In the genomic region with DNA sequence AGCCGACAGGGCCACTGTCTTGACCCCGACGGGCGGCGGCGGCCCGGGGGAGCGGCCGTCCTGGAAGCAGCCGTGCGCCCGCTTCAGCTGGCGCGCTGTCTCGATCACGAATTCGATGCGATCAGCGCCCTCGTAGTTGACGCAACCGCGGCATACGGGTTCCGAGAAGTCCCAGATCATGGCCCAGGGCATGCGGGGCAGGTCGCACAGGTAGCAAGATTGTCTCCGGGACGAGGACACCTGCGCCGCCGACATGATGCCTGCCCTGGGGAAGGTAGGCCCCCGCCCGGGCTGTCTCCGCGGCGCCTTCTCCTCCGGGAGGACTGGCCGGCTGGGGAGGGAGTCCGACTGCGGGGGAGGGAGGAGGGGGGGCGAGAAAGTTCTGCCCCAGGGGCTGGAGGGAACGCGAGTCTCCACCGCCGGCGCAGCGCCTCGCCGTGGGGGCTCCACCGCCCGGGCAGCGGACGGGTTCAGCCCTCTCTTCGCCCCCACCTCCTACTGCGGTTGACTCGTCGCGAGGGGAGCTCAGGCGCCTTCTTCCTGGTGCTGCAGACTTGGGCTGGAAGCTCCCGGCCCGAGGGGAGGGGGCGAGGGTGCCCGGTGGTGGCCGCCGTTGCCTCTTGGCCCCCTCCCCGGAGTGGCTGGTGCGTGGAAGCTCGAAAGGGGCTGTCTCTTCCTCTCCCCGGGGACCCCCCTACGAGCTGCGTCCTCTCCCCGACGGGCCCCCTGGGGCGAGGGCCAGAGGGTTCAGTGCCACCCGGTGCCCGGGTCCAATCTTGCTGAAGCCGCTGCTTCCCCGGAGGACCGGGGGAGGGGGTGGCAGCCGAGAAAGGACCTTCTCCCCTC, we compare ENCODE assay signal across 8 cellular contexts. TPM values are rescaled to one million over a fixed set of nuclear protein-coding genes. Genes with fewer than 3 reads are reported as not detected.
A peak's percentile ranks its signal among the peaks of the same experiment; 100 is the strongest.
DNase-seq lines count a peak whose midpoint lies in the region; ATAC-seq and TF ChIP-seq lines count a peak whose summit lies in the region.

No MANE protein-coding gene starts in this region.

- TF ChIP-seq POLR2A in tibial nerve (IDR thresholded peaks at IDR 0.05): peak in 1 of 2 donors; percentile 9

- no peaks in the 10 kb centered on the region for H3K9me3 Mint-ChIP-seq in activated T-helper 1 cell treated with anti-CD3 and anti-CD28 coated beads, Interleukin-12 subunit alpha, Interleukin-12 subunit beta, Interleukin-2, Interleukin-4 antibody, amounts not matched to agents 30 ng/mL and 10 ng/mL and 1 ng/mL, durations not matched to agents 14 hours and 24 hours and 36 hours
- H3K9me3 Mint-ChIP-seq in nephron: no peaks in the 10 kb centered on the region

- H3K4me3 Mint-ChIP-seq in activated T-helper 1 cell treated with anti-CD3 and anti-CD28 coated beads, Interleukin-12 subunit alpha, Interleukin-12 subunit beta, Interleukin-2, Interleukin-4 antibody, amounts not matched to agents 30 ng/mL and 10 ng/mL and 1 ng/mL, durations not matched to agents 14 hours and 24 hours and 36 hours: peak overlapping the region; percentile 80
- peak overlapping the region; percentile 76 to 91 (median 83) for H3K4me3 Mint-ChIP-seq in nephron

- 0% methylated on average over 41 to 56 of the region's 81 CpGs for WGBS in tibial nerve, 2 donors

- ATAC-seq in GM18858 (IDR thresholded peaks at IDR 0.05; ENCODE audit: unreplicated experiment) (peak; percentile 18), HG03045 (IDR thresholded peaks at IDR 0.05; ENCODE audit: unreplicated experiment) (peak; percentile 33)

- H3K27me3 Mint-ChIP-seq in activated T-helper 1 cell treated with anti-CD3 and anti-CD28 coated beads, Interleukin-12 subunit alpha, Interleukin-12 subunit beta, Interleukin-2, Interleukin-4 antibody, amounts not matched to agents 30 ng/mL and 10 ng/mL and 1 ng/mL, durations not matched to agents 14 hours and 24 hours and 36 hours (ENCODE audit: insufficient read depth): no peaks in the 10 kb centered on the region
- peaks cover 9% of the 10 kb centered on the region for H3K27me3 Mint-ChIP-seq in nephron (ENCODE audit: low read depth)

- H3K4me1 Mint-ChIP-seq in activated T-helper 1 cell treated with anti-CD3 and anti-CD28 coated beads, Interleukin-12 subunit alpha, Interleukin-12 subunit beta, Interleukin-2, Interleukin-4 antibody, amounts not matched to agents 30 ng/mL and 10 ng/mL and 1 ng/mL, durations not matched to agents 14 hours and 24 hours and 36 hours (ENCODE audit: low read depth): peaks cover 59% of the 10 kb centered on the region
- H3K4me1 Mint-ChIP-seq in nephron: peaks cover 56% of the 10 kb centered on the region

- peak; percentile 66 for DNase-seq in AG09319 (ENCODE audit: extremely low read depth, low read depth)
- DNase-seq in NCI-H69 (lab: John Stamatoyannopoulos, UW): peak; percentile 92
- peak; percentile 49 for DNase-seq in activated T-helper 1 cell treated with anti-CD3 and anti-CD28 coated beads, Interleukin-12 subunit alpha, Interleukin-12 subunit beta, Interleukin-2, Interleukin-4 antibody, amounts not matched to agents 30 ng/mL and 10 ng/mL and 1 ng/mL, durations not matched to agents 14 hours and 24 hours and 36 hours (ENCODE audit: low spot score)
- no peak for DNase-seq in fibroblast of mammary gland (ENCODE audit: low read depth)
- no peak for DNase-seq in tibial nerve (ENCODE audit: low spot score in 2 of 2)

- peak in 1 of 2 donors; percentile 82 for TF ChIP-seq EP300 in tibial nerve (IDR thresholded peaks at IDR 0.05)

- intact Hi-C loops in activated T-helper 1 cell treated with anti-CD3 and anti-CD28 coated beads, Interleukin-12 subunit alpha, Interleukin-12 subunit beta, Interleukin-2, Interleukin-4 antibody, amounts not matched to agents 30 ng/mL and 10 ng/mL and 1 ng/mL, durations not matched to agents 14 hours and 24 hours and 36 hours (cut with micrococcal nuclease): loop anchor here (1.0 kb wide), 5 partner anchors 13 to 71 kb away; partner anchors contain the start of gene CIPC

- peak overlapping the region; percentile 78 for H3K27ac Mint-ChIP-seq in activated T-helper 1 cell treated with anti-CD3 and anti-CD28 coated beads, Interleukin-12 subunit alpha, Interleukin-12 subunit beta, Interleukin-2, Interleukin-4 antibody, amounts not matched to agents 30 ng/mL and 10 ng/mL and 1 ng/mL, durations not matched to agents 14 hours and 24 hours and 36 hours
- peak overlapping the region in 2 of 3 experiments; percentile 65 to 99 for H3K27ac Mint-ChIP-seq in nephron

- H3K36me3 Mint-ChIP-seq in activated T-helper 1 cell treated with anti-CD3 and anti-CD28 coated beads, Interleukin-12 subunit alpha, Interleukin-12 subunit beta, Interleukin-2, Interleukin-4 antibody, amounts not matched to agents 30 ng/mL and 10 ng/mL and 1 ng/mL, durations not matched to agents 14 hours and 24 hours and 36 hours (ENCODE audit: low read depth): peaks cover 13% of the 10 kb centered on the region
- H3K36me3 Mint-ChIP-seq in nephron (ENCODE audit: low read depth): peaks cover 28% of the 10 kb centered on the region

- H3K27ac ChIP-seq in tibial nerve: peak overlapping the region; percentile 94 to 99 (median 99)

- H3K4me1 ChIP-seq in tibial nerve: peaks cover 0 to 74% (median 68%) of the 10 kb centered on the region in 4 donors

- TF ChIP-seq CTCF in AG09319 (IDR thresholded peaks at IDR 0.05; ENCODE audit: low read depth, low read length) (peak; percentile 30), fibroblast of mammary gland (conservative IDR thresholded peaks at IDR 0.05; ENCODE audit: control insufficient read depth, insufficient read depth, low read depth, low read length) (no peak), nephron (IDR thresholded peaks at IDR 0.05; ENCODE audit: unreplicated experiment in 3 of 3) (no peak), tibial nerve (IDR thresholded peaks at IDR 0.05) (peak in 2 of 5 experiments; percentile 9 to 13)

- peak overlapping the region; percentile 58 for H3K4me3 ChIP-seq in fibroblast of mammary gland (ENCODE audit: control insufficient read depth, low read depth, low read length)
- peak overlapping the region; percentile 71 to 96 (median 90) for H3K4me3 ChIP-seq in tibial nerve

- H3K27me3 ChIP-seq in tibial nerve: no peaks in the 10 kb centered on the region

- peaks cover 0 to 10% (median 0%) of the 10 kb centered on the region in 3 donors for H3K36me3 ChIP-seq in tibial nerve

- H3K9me3 ChIP-seq in tibial nerve: no peaks in the 10 kb centered on the region

RNA-seq across cellular contexts. Expression of gene IRF2BPL, which starts 0.7 kb away (rescaled TPM):
- 24.9 and 26.5 TPM in 2 replicates for total RNA-seq in activated T-helper 1 cell treated with anti-CD3 and anti-CD28 coated beads, Interleukin-12 subunit alpha, Interleukin-12 subunit beta, Interleukin-2, Interleukin-4 antibody, amounts not matched to agents 30 ng/mL and 10 ng/mL and 1 ng/mL, durations not matched to agents 14 hours and 24 hours and 36 hours
- total RNA-seq in tibial nerve: 10 to 100 TPM; 52.4 to 69.2 (median 60.7) TPM

Comparison
In these comparisons a context has a peak if more than half of its experiments do, and no peak if none do; other contexts are left out.
1. DNase-seq: peak in AG09319 (single experiment), NCI-H69 (single experiment) and activated T-helper 1 cell treated with anti-CD3 and anti-CD28 coated beads, Interleukin-12 subunit alpha, Interleukin-12 subunit beta, Interleukin-2, Interleukin-4 antibody, amounts not matched to agents 30 ng/mL and 10 ng/mL and 1 ng/mL, durations not matched to agents 14 hours and 24 hours and 36 hours (single experiment); none in fibroblast of mammary gland (single experiment) and tibial nerve (0 of 2).